ENCODE assay signal across 9 cellular contexts in the genomic region with DNA sequence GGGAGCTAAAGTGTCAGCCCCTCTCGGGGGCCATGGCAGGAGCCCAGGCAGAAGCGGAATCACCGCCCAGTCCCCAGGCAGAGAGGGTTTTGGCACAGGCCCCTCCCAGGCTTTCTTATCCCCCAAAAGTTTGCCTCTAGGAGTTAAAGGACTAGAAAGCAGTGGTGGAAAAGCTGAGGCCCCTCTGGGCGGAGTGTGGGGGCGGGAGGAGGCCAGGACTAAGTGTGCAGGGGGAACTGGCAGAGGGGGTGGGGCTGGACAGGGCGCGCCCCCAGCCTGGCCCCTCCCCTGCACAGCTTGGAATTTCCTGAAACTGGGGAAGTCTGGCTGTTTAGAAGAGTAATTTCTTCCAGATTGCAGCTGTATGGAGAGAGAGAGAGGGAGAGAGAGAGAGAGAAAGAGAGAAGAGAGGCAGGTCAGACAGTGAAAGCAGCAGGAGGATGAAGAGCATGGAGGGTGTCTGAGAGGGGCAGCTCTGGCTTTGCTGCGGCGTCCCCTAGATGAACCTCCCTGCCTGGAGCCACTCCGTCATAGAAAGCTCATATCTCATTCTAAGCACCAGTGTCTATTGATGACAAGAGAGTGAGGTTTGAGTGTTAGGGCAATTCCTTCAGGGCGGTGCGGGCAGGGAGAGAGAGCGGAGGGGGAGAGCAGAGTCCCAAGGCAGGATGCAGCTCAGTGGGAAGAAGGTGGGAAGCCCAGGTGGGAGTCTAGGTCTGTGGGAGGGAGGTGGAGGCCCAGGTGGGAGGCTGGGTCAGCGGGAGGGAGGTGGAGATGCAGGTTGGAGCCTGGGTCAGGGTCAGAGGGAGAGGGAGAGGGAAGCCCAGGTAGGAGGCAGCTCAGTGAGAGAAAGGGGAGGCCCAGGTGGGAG. TPM values are rescaled to one million over a fixed set of nuclear protein-coding genes. Genes with fewer than 3 reads are reported as not detected.
A peak's percentile ranks its signal among the peaks of the same experiment; 100 is the strongest.
DNase-seq lines count a peak whose midpoint lies in the region; ATAC-seq lines count a peak whose summit lies in the region.
"Had no signal": no experiment of that assay in that cellular context is flagged by ENCODE, and none has a peak within 500 bp of the region (broad histone marks: within the 10 kb centered on the region; RNA-seq: fewer than 3 reads in every experiment).

A gene with protein sequence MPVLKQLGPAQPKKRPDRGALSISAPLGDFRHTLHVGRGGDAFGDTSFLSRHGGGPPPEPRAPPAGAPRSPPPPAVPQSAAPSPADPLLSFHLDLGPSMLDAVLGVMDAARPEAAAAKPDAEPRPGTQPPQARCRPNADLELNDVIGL (minus strand): TSS at position 226 of the 871 bp plus-strand sequence. CDS start 7,749 bp downstream, outside the sequence.

- no peaks in the 10 kb centered on the region for H3K9me3 Mint-ChIP-seq in activated CD4-positive, alpha-beta T cell treated with anti-CD3 and anti-CD28 coated beads for 36 hours (ENCODE audit: low read depth)

- ATAC-seq in activated CD4-positive, alpha-beta T cell treated with anti-CD3 and anti-CD28 coated beads for 36 hours: peak; percentile 68
- ATAC-seq in left colon: peak; percentile 72

- H3K27ac Mint-ChIP-seq in activated CD4-positive, alpha-beta T cell treated with anti-CD3 and anti-CD28 coated beads for 36 hours: no peak within 1 kb of the TSS

- CTCF ChIA-PET in activated CD4-positive, alpha-beta T cell treated with anti-CD3 and anti-CD28 coated beads for 36 hours (lab: Charles Lee): interaction anchor here (0.6 to 1.2 kb wide), 4 partner anchors 28 to 1031 kb away, joined by 3 to 5 read pairs (median 4); no protein-coding TSS in a partner anchor

- no peak within 1 kb of the TSS for H3K4me3 Mint-ChIP-seq in activated CD4-positive, alpha-beta T cell treated with anti-CD3 and anti-CD28 coated beads for 36 hours

- H3K27ac ChIP-seq in stomach smooth muscle (ENCODE audit: low read length): peak within 1 kb of the TSS; percentile 18

- peak; percentile 42 for DNase-seq in activated CD4-positive, alpha-beta T cell treated with anti-CD3 and anti-CD28 coated beads for 36 hours
- no peak for DNase-seq in activated CD4-positive, alpha-beta T cell treated with anti-CD3 and anti-CD28 coated beads, Interleukin-2, amount 50 U/mL, for 4 hours
- DNase-seq in cerebellar cortex (ENCODE audit: low spot score) (peak; percentile 64), left colon (peak; percentile 83 to 85), NCI-H526 treated with DMSO at 0.1 percent for 48 hours (lab: John Stamatoyannopoulos, UW) (no peak)
- DNase-seq in stimulated activated CD4-positive, alpha-beta T cell treated with anti-CD3 and anti-CD28 coated beads, Interleukin-4, amount 100 ng/mL, for 4 hours: no peak
- no peak for DNase-seq in activated CD4-positive, alpha-beta T cell treated with anti-CD3 and anti-CD28 coated beads for 48 hours
- DNase-seq: DND-41 had no signal

- peak within 1 kb of the TSS; percentile 35 to 64 for H3K4me3 ChIP-seq in stomach smooth muscle (ENCODE audit: low read length in 2 of 2)

- H3K27me3 Mint-ChIP-seq in activated CD4-positive, alpha-beta T cell treated with anti-CD3 and anti-CD28 coated beads for 36 hours: peaks cover 48% of the 10 kb centered on the region

- H3K27me3 ChIP-seq in stomach smooth muscle (ENCODE audit: control insufficient read depth in 1 of 2, insufficient read depth in 2 of 2, low read length in 2 of 2): peaks cover 25 to 32% of the 10 kb centered on the region in 2 donors

- H3K4me1 ChIP-seq in stomach smooth muscle (ENCODE audit: control insufficient read depth, insufficient read depth, low read length): peaks cover 8% of the 10 kb centered on the region

- peaks cover 12% of the 10 kb centered on the region for H3K4me1 Mint-ChIP-seq in activated CD4-positive, alpha-beta T cell treated with anti-CD3 and anti-CD28 coated beads for 36 hours

- peak within 1 kb of the TSS in 1 of 2 donors; percentile 5 for H3K9ac ChIP-seq in stomach smooth muscle (ENCODE audit: low read length in 2 of 2)

- no peaks in the 10 kb centered on the region for H3K9me3 ChIP-seq in stomach smooth muscle (ENCODE audit: control insufficient read depth in 2 of 2, low read length in 2 of 2)

- intact Hi-C loops in activated CD4-positive, alpha-beta T cell treated with anti-CD3 and anti-CD28 coated beads for 36 hours (cut with DNase I, micrococcal nuclease): no loop called here
- intact Hi-C loops in left colon (cut with DNase I, micrococcal nuclease): no loop called here

- POLR2A ChIA-PET in activated CD4-positive, alpha-beta T cell treated with anti-CD3 and anti-CD28 coated beads for 36 hours (lab: Charles Lee): interaction anchor here (0.7 to 1.4 kb wide), 2 partner anchors 10 to 24 kb away, joined by 3 to 4 read pairs; a partner anchor contains a TSS

- no peaks in the 10 kb centered on the region for H3K36me3 Mint-ChIP-seq in activated CD4-positive, alpha-beta T cell treated with anti-CD3 and anti-CD28 coated beads for 36 hours (ENCODE audit: low read depth)

- no peaks in the 10 kb centered on the region for H3K36me3 ChIP-seq in stomach smooth muscle (ENCODE audit: control insufficient read depth in 2 of 2, insufficient read depth in 2 of 2, low read length in 2 of 2)

RNA-seq across cellular contexts. Expression of the gene that starts here (rescaled TPM):
- under 1 TPM in 1 of 2 experiments, not detected in 1; 0.55 TPM for total RNA-seq in activated CD4-positive, alpha-beta T cell treated with anti-CD3 and anti-CD28 coated beads for 36 hours
- 100 to 1,000 TPM; 501 to 569 TPM for total RNA-seq in left colon

Comparison
In these comparisons a context has a peak if more than half of its experiments do, and no peak if none do; other contexts are left out.
1. RNA of the gene that starts here (total RNA-seq): 501 to 569 TPM in left colon; 0.55 TPM in activated CD4-positive, alpha-beta T cell treated with anti-CD3 and anti-CD28 coated beads for 36 hours; every median in the first group is over 100 times any median in the second.
2. Peak in DNase-seq and ATAC-seq in activated CD4-positive, alpha-beta T cell treated with anti-CD3 and anti-CD28 coated beads for 36 hours; RNA of the gene not detected or under 1 TPM.
3. DNase-seq: peak in cerebellar cortex (single experiment) and left colon (2 of 2); none in activated CD4-positive, alpha-beta T cell treated with anti-CD3 and anti-CD28 coated beads, Interleukin-2, amount 50 U/mL, for 4 hours (0 of 2), stimulated activated CD4-positive, alpha-beta T cell treated with anti-CD3 and anti-CD28 coated beads, Interleukin-4, amount 100 ng/mL, for 4 hours (0 of 2), NCI-H526 treated with DMSO at 0.1 percent for 48 hours (single experiment) and activated CD4-positive, alpha-beta T cell treated with anti-CD3 and anti-CD28 coated beads for 48 hours (single experiment).